Comparison of ENCODE assay signal across 11 cellular contexts in the genomic region with DNA sequence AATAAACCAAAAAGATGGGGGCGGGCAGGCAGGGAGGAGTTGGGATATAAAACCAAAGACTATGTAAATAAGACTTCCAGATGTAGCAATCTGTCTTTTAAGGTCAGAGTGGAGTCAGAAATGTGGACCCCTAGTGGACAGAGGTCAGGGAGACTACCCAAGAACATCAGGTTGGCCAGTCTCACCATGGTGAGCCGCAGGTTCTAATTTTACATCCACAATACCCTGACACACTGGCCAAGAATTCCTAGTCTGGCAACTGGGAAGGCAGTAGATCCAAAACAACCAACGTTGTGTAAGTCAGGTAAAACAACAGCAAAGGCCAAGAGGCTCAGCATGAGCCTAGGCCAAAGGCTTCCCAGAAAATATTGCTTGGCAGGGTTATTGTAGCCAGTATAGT.
DNase-seq lines count a peak whose midpoint lies in the region; ATAC-seq and TF ChIP-seq lines count a peak whose summit lies in the region.
"Had no signal": no experiment of that assay in that cellular context is flagged by ENCODE, and none has a peak within 500 bp of the region (broad histone marks: within the 10 kb centered on the region; RNA-seq: fewer than 3 reads in every experiment).

No MANE protein-coding gene starts in this region.

- no peak overlapping the region for H3K27ac Mint-ChIP-seq in HFFc6
- peak overlapping the region in 4 of 6 donors; percentile 16 to 73 (median 42) for H3K27ac Mint-ChIP-seq in naive B cell

- no peaks in the 10 kb centered on the region for H3K9me2 ChIP-seq in DOHH2 (replicated peaks; ENCODE audit: control insufficient read depth, low read length)

- H3F3A ChIP-seq in DOHH2 (ENCODE audit: control insufficient read depth, insufficient read depth): 0 out of 2 replicates have a peak, but pooled peaks cover 2% of the 10 kb centered on the region

- no peak overlapping the region for H3K27ac ChIP-seq in DOHH2 (ENCODE audit: low read depth, low read length)

- no peaks in the 10 kb centered on the region for H3K9me3 Mint-ChIP-seq in HFFc6
- H3K9me3 Mint-ChIP-seq in naive B cell: no peaks in the 10 kb centered on the region

- H3K4me3 Mint-ChIP-seq in HFFc6 (no peak overlapping the region), naive B cell (peak overlapping the region in 3 of 8 donors; percentile 18 to 41 (median 30))

- H3K36me3 ChIP-seq in DOHH2 (ENCODE audit: control insufficient read depth, low read length): peaks cover 10% of the 10 kb centered on the region

- H3K9me3 ChIP-seq in DOHH2 (ENCODE audit: control insufficient read depth, insufficient read depth, low read length): no peaks in the 10 kb centered on the region
- H3K9me3 ChIP-seq: Caco-2 had no signal

- H4K20me1 ChIP-seq in DOHH2 (ENCODE audit: control insufficient read depth, insufficient read depth, low read depth, low read length): peaks cover 4% of the 10 kb centered on the region; the same call in 1 of the 2 replicates

- H3K4me1 Mint-ChIP-seq in HFFc6 (ENCODE audit: low read depth) (peaks cover 20% of the 10 kb centered on the region), naive B cell (peaks cover 54 to 92% (median 65%) of the 10 kb centered on the region in 3 donors)

- H3K4me2 ChIP-seq in DOHH2 (ENCODE audit: low read length): no peak overlapping the region

- peaks cover 44% of the 10 kb centered on the region for H3K4me1 ChIP-seq in DOHH2 (ENCODE audit: control insufficient read depth, low read length)

- no peak for DNase-seq in HFFc6
- DNase-seq in astrocyte of the hippocampus (ENCODE audit: low read depth, low spot score): peak; percentile 23
- DNase-seq in naive B cell: no peak
- DNase-seq in NCI-H82 treated with DMSO at 0.1 percent for 48 hours (lab: John Stamatoyannopoulos, UW; ENCODE audit: unreplicated experiment): no peak
- no peak for DNase-seq in putamen (ENCODE audit: low spot score)
- no peak for DNase-seq in dedifferentiated amniotic fluid mesenchymal stem cell (ENCODE audit: extremely low spot score)
- DNase-seq: mesenchymal stem cell, NCI-H345 had no signal

- H3K27me3 Mint-ChIP-seq in HFFc6 (ENCODE audit: insufficient read depth) (peaks cover 7% of the 10 kb centered on the region; the same call in 1 of the 2 replicates), naive B cell (no peaks in the 10 kb centered on the region)

- H3K79me2 ChIP-seq in DOHH2 (ENCODE audit: control insufficient read depth, low read length): peaks cover 86% of the 10 kb centered on the region

- H3K27me3 ChIP-seq in DOHH2 (ENCODE audit: control insufficient read depth, low read length): no peaks in the 10 kb centered on the region

- ATAC-seq in naive B cell (ENCODE audit: low read depth in 2 of 2): no peak
- ATAC-seq in HG03097 (IDR thresholded peaks at IDR 0.05; ENCODE audit: low FRiP score, unreplicated experiment): no peak

- TF ChIP-seq CTCF in DOHH2 (IDR thresholded peaks at IDR 0.05; ENCODE audit: low read depth, low read length, poor library complexity, severe bottlenecking) (peak; percentile 32), HFFc6 (IDR thresholded peaks at IDR 0.05) (peak; percentile 32)

- H3K36me3 Mint-ChIP-seq in HFFc6 (ENCODE audit: low read depth): no peaks in the 10 kb centered on the region; the same call in 1 of the 2 replicates
- peaks cover 6 to 8% of the 10 kb centered on the region in 2 donors for H3K36me3 Mint-ChIP-seq in naive B cell

- H3K4me3 ChIP-seq in DOHH2 (ENCODE audit: low read length): no peak overlapping the region
